ENCODE assay signal across 12 cellular contexts in genomic region chr3:130043694-130044093, GRCh38. TPM values are rescaled to one million over a fixed set of nuclear protein-coding genes. Genes with fewer than 3 reads are reported as not detected.
"Had no signal": no experiment of that assay in that cellular context is flagged by ENCODE, and none has a peak within 500 bp of the region (broad histone marks: within the 10 kb centered on the region; RNA-seq: fewer than 3 reads in every experiment).

No MANE protein-coding gene starts in this region.

RNA-seq across cellular contexts. Expression of gene ALG1L2, which starts 37.9 kb away (rescaled TPM):
- total RNA-seq: osteoblast, psoas muscle, sigmoid colon, stomach, subcutaneous adipose tissue, temporal lobe, thoracic aorta, tibial nerve, vagina had no signal
- polyA plus RNA-seq: neural cell, ovary, psoas muscle, right cardiac atrium, stomach had no signal
